1 cellular context compared by ENCODE assay signal in the genomic region with DNA sequence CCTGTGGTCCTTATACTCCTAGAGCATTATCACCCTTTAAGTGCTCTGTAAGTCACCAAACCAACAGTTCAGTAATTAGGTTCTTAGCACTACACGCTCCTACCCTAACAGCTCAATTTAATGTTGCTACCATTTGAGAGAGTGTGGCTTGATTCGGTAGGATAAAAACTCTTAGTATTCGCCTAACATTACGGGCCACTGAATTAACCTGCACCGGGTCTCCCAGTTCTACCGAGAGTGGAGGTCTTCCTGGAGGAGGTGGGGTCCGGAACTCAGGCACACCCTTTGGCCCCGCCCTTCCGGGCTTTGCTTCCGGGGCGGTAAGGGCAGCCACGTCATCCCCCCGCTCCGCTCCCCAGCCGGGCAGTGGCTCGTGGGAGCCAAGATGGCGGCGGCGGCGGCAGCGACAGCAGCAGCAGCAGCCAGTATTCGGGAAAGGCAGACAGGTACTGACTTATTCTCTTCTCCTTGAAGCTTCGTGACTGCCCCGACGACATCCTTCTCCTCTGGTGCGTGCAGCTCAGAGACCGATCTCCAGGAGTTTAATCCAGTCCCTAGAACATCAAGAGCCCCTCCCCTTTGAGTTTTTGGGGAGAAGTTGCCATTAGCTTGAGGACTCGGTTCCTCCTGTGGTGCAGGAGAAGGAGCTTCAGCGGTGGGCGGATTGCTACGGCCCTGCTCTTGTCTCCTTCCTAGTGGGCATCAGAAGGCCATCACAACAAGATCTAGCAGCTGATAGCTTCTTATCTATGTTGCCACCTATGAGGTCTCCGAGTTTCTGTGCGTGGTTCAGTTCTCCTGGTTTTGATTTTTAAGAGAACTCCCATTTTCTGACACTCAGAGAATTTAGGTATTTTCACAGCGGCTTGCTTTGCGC.
TF ChIP-seq lines count a peak whose summit lies in the region.

A gene with protein sequence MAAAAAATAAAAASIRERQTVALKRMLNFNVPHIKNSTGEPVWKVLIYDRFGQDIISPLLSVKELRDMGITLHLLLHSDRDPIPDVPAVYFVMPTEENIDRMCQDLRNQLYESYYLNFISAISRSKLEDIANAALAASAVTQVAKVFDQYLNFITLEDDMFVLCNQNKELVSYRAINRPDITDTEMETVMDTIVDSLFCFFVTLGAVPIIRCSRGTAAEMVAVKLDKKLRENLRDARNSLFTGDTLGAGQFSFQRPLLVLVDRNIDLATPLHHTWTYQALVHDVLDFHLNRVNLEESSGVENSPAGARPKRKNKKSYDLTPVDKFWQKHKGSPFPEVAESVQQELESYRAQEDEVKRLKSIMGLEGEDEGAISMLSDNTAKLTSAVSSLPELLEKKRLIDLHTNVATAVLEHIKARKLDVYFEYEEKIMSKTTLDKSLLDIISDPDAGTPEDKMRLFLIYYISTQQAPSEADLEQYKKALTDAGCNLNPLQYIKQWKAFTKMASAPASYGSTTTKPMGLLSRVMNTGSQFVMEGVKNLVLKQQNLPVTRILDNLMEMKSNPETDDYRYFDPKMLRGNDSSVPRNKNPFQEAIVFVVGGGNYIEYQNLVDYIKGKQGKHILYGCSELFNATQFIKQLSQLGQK (plus strand): TSS at position 366 of the 877 bp plus-strand sequence. CDS start 20 bp downstream, at position 386.

TF ChIP-seq in K562, 482 proteins besides CTCF, POLR2A, EP300 and RAD21 (continued from another document and continues in another):
- TF ChIP-seq, protein P1, sequence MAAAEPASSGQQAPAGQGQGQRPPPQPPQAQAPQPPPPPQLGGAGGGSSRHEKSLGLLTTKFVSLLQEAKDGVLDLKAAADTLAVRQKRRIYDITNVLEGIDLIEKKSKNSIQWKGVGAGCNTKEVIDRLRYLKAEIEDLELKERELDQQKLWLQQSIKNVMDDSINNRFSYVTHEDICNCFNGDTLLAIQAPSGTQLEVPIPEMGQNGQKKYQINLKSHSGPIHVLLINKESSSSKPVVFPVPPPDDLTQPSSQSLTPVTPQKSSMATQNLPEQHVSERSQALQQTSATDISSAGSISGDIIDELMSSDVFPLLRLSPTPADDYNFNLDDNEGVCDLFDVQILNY (CRISPR knock-in tag; IDR thresholded peaks at IDR 0.05), result no peak
- no peak for TF ChIP-seq GABPB2 (CRISPR knock-in tag; conservative IDR thresholded peaks at IDR 0.05)
- no peak for TF ChIP-seq XRCC3 (IDR thresholded peaks at IDR 0.05)
- peak; percentile 64; the same call in 1 of the 2 replicates for TF ChIP-seq MTA3 (IDR thresholded peaks at IDR 0.05; ENCODE audit: borderline replicate concordance)
- TF ChIP-seq, protein P2, sequence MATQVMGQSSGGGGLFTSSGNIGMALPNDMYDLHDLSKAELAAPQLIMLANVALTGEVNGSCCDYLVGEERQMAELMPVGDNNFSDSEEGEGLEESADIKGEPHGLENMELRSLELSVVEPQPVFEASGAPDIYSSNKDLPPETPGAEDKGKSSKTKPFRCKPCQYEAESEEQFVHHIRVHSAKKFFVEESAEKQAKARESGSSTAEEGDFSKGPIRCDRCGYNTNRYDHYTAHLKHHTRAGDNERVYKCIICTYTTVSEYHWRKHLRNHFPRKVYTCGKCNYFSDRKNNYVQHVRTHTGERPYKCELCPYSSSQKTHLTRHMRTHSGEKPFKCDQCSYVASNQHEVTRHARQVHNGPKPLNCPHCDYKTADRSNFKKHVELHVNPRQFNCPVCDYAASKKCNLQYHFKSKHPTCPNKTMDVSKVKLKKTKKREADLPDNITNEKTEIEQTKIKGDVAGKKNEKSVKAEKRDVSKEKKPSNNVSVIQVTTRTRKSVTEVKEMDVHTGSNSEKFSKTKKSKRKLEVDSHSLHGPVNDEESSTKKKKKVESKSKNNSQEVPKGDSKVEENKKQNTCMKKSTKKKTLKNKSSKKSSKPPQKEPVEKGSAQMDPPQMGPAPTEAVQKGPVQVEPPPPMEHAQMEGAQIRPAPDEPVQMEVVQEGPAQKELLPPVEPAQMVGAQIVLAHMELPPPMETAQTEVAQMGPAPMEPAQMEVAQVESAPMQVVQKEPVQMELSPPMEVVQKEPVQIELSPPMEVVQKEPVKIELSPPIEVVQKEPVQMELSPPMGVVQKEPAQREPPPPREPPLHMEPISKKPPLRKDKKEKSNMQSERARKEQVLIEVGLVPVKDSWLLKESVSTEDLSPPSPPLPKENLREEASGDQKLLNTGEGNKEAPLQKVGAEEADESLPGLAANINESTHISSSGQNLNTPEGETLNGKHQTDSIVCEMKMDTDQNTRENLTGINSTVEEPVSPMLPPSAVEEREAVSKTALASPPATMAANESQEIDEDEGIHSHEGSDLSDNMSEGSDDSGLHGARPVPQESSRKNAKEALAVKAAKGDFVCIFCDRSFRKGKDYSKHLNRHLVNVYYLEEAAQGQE (CRISPR knock-in tag; IDR thresholded peaks at IDR 0.05; ENCODE audit: low read depth), result no peak
- no peak for TF ChIP-seq ZNF668 (CRISPR knock-in tag; IDR thresholded peaks at IDR 0.05)
- no peak for TF ChIP-seq NCOA4 (IDR thresholded peaks at IDR 0.05; ENCODE audit: partially characterized antibody)
- no peak for TF ChIP-seq NFYB (IDR thresholded peaks at IDR 0.05; ENCODE audit: extremely low read depth, insufficient read length)
- peak; percentile 83; the same call in 1 of the 2 replicates for TF ChIP-seq POLR2H (tag; IDR thresholded peaks at IDR 0.05; ENCODE audit: low read depth)
- peak; percentile 48 for TF ChIP-seq PHF20 (IDR thresholded peaks at IDR 0.05; ENCODE audit: partially characterized antibody)
- TF ChIP-seq ZNF23 (CRISPR knock-in tag; IDR thresholded peaks at IDR 0.05), result no peak
- TF ChIP-seq DPF2 (IDR thresholded peaks at IDR 0.05), result no peak
- TF ChIP-seq, protein P3, sequence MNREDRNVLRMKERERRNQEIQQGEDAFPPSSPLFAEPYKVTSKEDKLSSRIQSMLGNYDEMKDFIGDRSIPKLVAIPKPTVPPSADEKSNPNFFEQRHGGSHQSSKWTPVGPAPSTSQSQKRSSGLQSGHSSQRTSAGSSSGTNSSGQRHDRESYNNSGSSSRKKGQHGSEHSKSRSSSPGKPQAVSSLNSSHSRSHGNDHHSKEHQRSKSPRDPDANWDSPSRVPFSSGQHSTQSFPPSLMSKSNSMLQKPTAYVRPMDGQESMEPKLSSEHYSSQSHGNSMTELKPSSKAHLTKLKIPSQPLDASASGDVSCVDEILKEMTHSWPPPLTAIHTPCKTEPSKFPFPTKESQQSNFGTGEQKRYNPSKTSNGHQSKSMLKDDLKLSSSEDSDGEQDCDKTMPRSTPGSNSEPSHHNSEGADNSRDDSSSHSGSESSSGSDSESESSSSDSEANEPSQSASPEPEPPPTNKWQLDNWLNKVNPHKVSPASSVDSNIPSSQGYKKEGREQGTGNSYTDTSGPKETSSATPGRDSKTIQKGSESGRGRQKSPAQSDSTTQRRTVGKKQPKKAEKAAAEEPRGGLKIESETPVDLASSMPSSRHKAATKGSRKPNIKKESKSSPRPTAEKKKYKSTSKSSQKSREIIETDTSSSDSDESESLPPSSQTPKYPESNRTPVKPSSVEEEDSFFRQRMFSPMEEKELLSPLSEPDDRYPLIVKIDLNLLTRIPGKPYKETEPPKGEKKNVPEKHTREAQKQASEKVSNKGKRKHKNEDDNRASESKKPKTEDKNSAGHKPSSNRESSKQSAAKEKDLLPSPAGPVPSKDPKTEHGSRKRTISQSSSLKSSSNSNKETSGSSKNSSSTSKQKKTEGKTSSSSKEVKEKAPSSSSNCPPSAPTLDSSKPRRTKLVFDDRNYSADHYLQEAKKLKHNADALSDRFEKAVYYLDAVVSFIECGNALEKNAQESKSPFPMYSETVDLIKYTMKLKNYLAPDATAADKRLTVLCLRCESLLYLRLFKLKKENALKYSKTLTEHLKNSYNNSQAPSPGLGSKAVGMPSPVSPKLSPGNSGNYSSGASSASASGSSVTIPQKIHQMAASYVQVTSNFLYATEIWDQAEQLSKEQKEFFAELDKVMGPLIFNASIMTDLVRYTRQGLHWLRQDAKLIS (CRISPR knock-in tag; IDR thresholded peaks at IDR 0.05), result peak; percentile 95
- TF ChIP-seq SMARCB1 (IDR thresholded peaks at IDR 0.05; ENCODE audit: insufficient read length, low read depth), result no peak
- TF ChIP-seq ZEB2 (IDR thresholded peaks at IDR 0.05), result no peak
- TF ChIP-seq LARP7 (IDR thresholded peaks at IDR 0.05), result no peak
- TF ChIP-seq, protein P4, sequence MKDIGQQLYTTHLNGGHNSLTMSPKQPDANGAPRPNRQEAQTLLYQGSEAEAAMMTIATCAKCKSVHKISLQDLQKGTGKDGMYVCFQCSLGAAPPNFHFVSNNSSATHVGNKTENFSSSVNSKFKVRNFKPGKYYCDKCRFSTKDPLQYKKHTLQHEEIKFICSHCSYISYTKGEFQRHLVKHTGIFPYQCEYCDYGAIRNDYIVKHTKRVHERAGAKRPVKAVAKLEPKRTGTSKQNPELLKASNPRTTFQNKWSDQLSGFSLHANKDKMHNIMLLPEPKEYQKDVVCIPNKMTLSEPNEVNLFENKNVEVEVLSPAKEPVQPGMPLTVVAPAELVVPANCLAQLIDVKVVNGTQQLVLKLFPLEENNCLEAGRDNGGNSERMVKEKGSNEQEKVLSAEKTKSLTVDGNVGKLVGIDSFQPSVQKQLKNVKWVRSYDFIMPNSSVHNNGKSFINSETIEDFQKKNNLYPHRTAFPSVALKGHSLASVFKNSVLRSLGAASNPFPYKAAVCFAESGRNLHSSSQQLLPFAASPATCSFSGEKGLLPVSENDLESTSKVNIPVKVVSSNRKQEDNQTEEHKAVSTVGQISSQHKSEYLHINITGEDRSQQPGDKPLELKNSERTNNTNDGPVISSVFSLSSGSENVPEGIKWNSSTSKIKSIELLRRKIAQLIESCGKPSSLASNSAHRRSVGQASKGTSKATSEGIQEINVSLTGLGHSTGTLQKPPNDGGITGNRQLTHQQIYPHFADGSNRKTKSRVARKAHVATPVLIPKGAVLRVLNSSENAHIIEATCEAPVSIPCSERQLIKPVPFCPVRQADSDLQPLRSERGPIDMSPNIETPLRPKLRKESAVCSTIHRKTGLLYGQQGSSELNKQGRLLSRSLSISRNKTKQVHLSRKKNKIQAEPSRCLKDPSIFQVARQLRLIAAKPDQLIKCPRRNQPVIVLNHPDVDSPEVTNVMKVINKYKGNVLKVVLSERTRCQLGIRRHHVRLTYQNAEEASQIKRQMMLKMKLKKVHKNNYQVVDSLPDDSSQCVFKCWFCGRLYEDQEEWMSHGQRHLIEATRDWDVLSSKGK (CRISPR knock-in tag; IDR thresholded peaks at IDR 0.05), result no peak
- no peak for TF ChIP-seq TEAD4 (IDR thresholded peaks at IDR 0.05; ENCODE audit: low read length)
- TF ChIP-seq TEAD4 (CRISPR knock-in tag; IDR thresholded peaks at IDR 0.05; ENCODE audit: borderline replicate concordance), result no peak
- TF ChIP-seq SIX5 (IDR thresholded peaks at IDR 0.05; ENCODE audit: borderline replicate concordance in 1 of 2, insufficient read depth in 1 of 2, low read depth in 1 of 2, low read length in 2 of 2), result no peak
- TF ChIP-seq FOSL1 (tag; conservative IDR thresholded peaks at IDR 0.05), result peak; percentile 80
- TF ChIP-seq KLF6 (CRISPR knock-in tag; IDR thresholded peaks at IDR 0.05; ENCODE audit: borderline replicate concordance), result peak; percentile 89
- peak; percentile 95 for TF ChIP-seq ETV5 (CRISPR knock-in tag; IDR thresholded peaks at IDR 0.05; ENCODE audit: low read depth)
- TF ChIP-seq NFIX (CRISPR knock-in tag; IDR thresholded peaks at IDR 0.05; ENCODE audit: low read depth), result no peak
- TF ChIP-seq JUNB (CRISPR knock-in tag; conservative IDR thresholded peaks at IDR 0.05), result no peak
- no peak for TF ChIP-seq MYBL2 (IDR thresholded peaks at IDR 0.05; ENCODE audit: low read depth)
- TF ChIP-seq MYBL2 (CRISPR knock-in tag; IDR thresholded peaks at IDR 0.05; ENCODE audit: borderline replicate concordance), result no peak
- no peak for TF ChIP-seq NFIC (IDR thresholded peaks at IDR 0.05)
- TF ChIP-seq CBX5 (IDR thresholded peaks at IDR 0.05; ENCODE audit: borderline replicate concordance, low read depth), result no peak
- TF ChIP-seq MEF2A (IDR thresholded peaks at IDR 0.05; ENCODE audit: control insufficient read depth, low read depth, low read length), result no peak
- TF ChIP-seq RBM39 (optimal IDR thresholded peaks at IDR 0.05; ENCODE audit: low read depth, low read length), result no peak
- 0 out of 2 replicates have a peak, but pooled peaks have one; percentile 68 for TF ChIP-seq ILF3 (IDR thresholded peaks at IDR 0.05; ENCODE audit: borderline replicate concordance)
- no peak for TF ChIP-seq MEF2D (tag; conservative IDR thresholded peaks at IDR 0.05; ENCODE audit: low read depth)
- TF ChIP-seq ZNF586 (CRISPR knock-in tag; conservative IDR thresholded peaks at IDR 0.05), result no peak
- no peak for TF ChIP-seq BACH1 (tag; IDR thresholded peaks at IDR 0.05)
- no peak for TF ChIP-seq SETDB1 (IDR thresholded peaks at IDR 0.05; ENCODE audit: low read length)
- TF ChIP-seq RNF2 (IDR thresholded peaks at IDR 0.05), result no peak
